In genomic region chr1:24526045-24526444, GRCh38 we compare ENCODE assay signal across 25 cellular contexts. TPM values are rescaled to one million over a fixed set of nuclear protein-coding genes. Genes with fewer than 3 reads are reported as not detected.
A peak's percentile ranks its signal among the peaks of the same experiment; 100 is the strongest.
DNase-seq lines count a peak whose midpoint lies in the region; ATAC-seq, FAIRE-seq and TF ChIP-seq lines count a peak whose summit lies in the region.
"Had no signal": no experiment of that assay in that cellular context is flagged by ENCODE, and none has a peak within 500 bp of the region (broad histone marks: within the 10 kb centered on the region; RNA-seq: fewer than 3 reads in every experiment).

No MANE protein-coding gene starts in this region.

- H3K4me2 ChIP-seq in DOHH2 (ENCODE audit: low read length), result peak overlapping the region; percentile 56
- H3K4me2 ChIP-seq: BLaER1 treated with 17β-estradiol and CSF1 and Interleukin-3, amounts not matched to agents 10 nM and 100 nM; PC-9 had no signal

- 0 out of 2 replicates have a peak, but pooled peaks cover under 1% of the 10 kb centered on the region for H3K36me3 ChIP-seq in DOHH2 (ENCODE audit: control insufficient read depth, low read length)
- H3K36me3 ChIP-seq: MG63, SJCRH30 had no signal

- no peaks in the 10 kb centered on the region for H3K9me3 ChIP-seq in CD4-positive, alpha-beta T cell (ENCODE audit: control insufficient read depth, low read length)
- H3K9me3 ChIP-seq in DOHH2 (ENCODE audit: control insufficient read depth, insufficient read depth, low read length), result no peaks in the 10 kb centered on the region
- H3K9me3 ChIP-seq: BLaER1 treated with 17β-estradiol and CSF1 and Interleukin-3, amounts not matched to agents 10 nM and 100 nM; MG63; SJCRH30 had no signal

- H3K4me1 ChIP-seq in DOHH2 (ENCODE audit: control insufficient read depth, low read length), result peaks cover 60% of the 10 kb centered on the region
- H3K4me1 ChIP-seq: BLaER1 treated with 17β-estradiol and CSF1 and Interleukin-3, amounts not matched to agents 10 nM and 100 nM had no signal

- TF ChIP-seq POLR2A in GM12892 (IDR thresholded peaks at IDR 0.05; ENCODE audit: low read depth, low read length), result no peak

- CTCF ChIA-PET in activated naive CD4-positive, alpha-beta T cell treated with anti-CD3 and anti-CD28 coated beads for 36 hours (lab: Charles Lee), result interaction anchor here (0.7 to 4.3 kb wide), 21 partner anchors 10 to 327 kb away, joined by 3 to 30 read pairs (median 6); partner anchors contain the start of genes NIPAL3, RCAN3 and STPG1
- CTCF ChIA-PET in CD4-positive, alpha-beta T cell (lab: Charles Lee), result interaction anchor here (0.9 to 2.7 kb wide), 10 partner anchors 8 to 327 kb away, joined by 3 to 21 read pairs (median 8); partner anchors contain the start of genes NIPAL3 and RCAN3

- H3F3A ChIP-seq in DOHH2 (ENCODE audit: control insufficient read depth, insufficient read depth), result peaks cover 12% of the 10 kb centered on the region

- peaks cover 7% of the 10 kb centered on the region for H3K36me3 Mint-ChIP-seq in activated naive CD4-positive, alpha-beta T cell treated with anti-CD3 and anti-CD28 coated beads for 36 hours (ENCODE audit: low read depth)
- H3K36me3 Mint-ChIP-seq in CD4-positive, alpha-beta T cell (ENCODE audit: low read depth), result peaks cover 79% of the 10 kb centered on the region
- H3K36me3 Mint-ChIP-seq in activated naive CD4-positive, alpha-beta T cell treated with anti-CD3 and anti-CD28 coated beads, Interleukin-2, amount 50 U/mL, for 72 hours, result peaks cover 11% of the 10 kb centered on the region in 2 donors

- no peaks in the 10 kb centered on the region for H3K9me3 Mint-ChIP-seq in activated naive CD4-positive, alpha-beta T cell treated with anti-CD3 and anti-CD28 coated beads for 36 hours
- no peaks in the 10 kb centered on the region for H3K9me3 Mint-ChIP-seq in CD4-positive, alpha-beta T cell
- H3K9me3 Mint-ChIP-seq in activated naive CD4-positive, alpha-beta T cell treated with anti-CD3 and anti-CD28 coated beads, Interleukin-2, amount 50 U/mL, for 72 hours, result no peaks in the 10 kb centered on the region
- H3K9me3 Mint-ChIP-seq: IgD-negative memory B cell had no signal

- H4K20me1 ChIP-seq in DOHH2 (ENCODE audit: control insufficient read depth, insufficient read depth, low read depth, low read length), result no peaks in the 10 kb centered on the region
- H4K20me1 ChIP-seq: BLaER1 treated with 17β-estradiol and CSF1 and Interleukin-3, amounts not matched to agents 10 nM and 100 nM had no signal

- H3K27ac ChIP-seq in CD4-positive, alpha-beta T cell (ENCODE audit: low read depth, low read length), result no peak overlapping the region
- no peak overlapping the region for H3K27ac ChIP-seq in DOHH2 (ENCODE audit: low read depth, low read length)
- H3K27ac ChIP-seq: BLaER1 treated with 17β-estradiol and CSF1 and Interleukin-3, amounts not matched to agents 10 nM and 100 nM; PC-9; SJCRH30 had no signal

- no peak for ATAC-seq in CD4-positive, alpha-beta T cell (ENCODE audit: poor library complexity)
- no peak for ATAC-seq in activated naive CD4-positive, alpha-beta T cell treated with anti-CD3 and anti-CD28 coated beads, Interleukin-2, amount 50 U/mL, for 72 hours
- no peak for ATAC-seq in HG03175 (IDR thresholded peaks at IDR 0.05; ENCODE audit: unreplicated experiment)

- peak overlapping the region; percentile 45; the same call in 1 of the 2 replicates for H3K4me3 ChIP-seq in DOHH2 (ENCODE audit: low read length)
- H3K4me3 ChIP-seq: BLaER1 treated with 17β-estradiol and CSF1 and Interleukin-3, amounts not matched to agents 10 nM and 100 nM; MG63; PC-9; SJCRH30 had no signal

- intact Hi-C loops in activated naive CD4-positive, alpha-beta T cell treated with anti-CD3 and anti-CD28 coated beads for 36 hours (cut with micrococcal nuclease), result loop anchor here (2.0 kb wide), 1 partner anchor 19 kb away; no protein-coding TSS in a partner anchor
- intact Hi-C loops in CD4-positive, alpha-beta T cell (cut with DNase I, micrococcal nuclease), result loop anchor here (2.0 to 5.0 kb wide), 2 partner anchors 109 to 111 kb away; partner anchors contain the start of gene NIPAL3 (in 2 of the 2)

- no peak overlapping the region for H3K4me3 Mint-ChIP-seq in activated naive CD4-positive, alpha-beta T cell treated with anti-CD3 and anti-CD28 coated beads for 36 hours
- H3K4me3 Mint-ChIP-seq in CD4-positive, alpha-beta T cell, result no peak overlapping the region
- H3K4me3 Mint-ChIP-seq: IgD-negative memory B cell had no signal

- TF ChIP-seq CTCF in CD4-positive, alpha-beta T cell (IDR thresholded peaks at IDR 0.05), result no peak
- no peak for TF ChIP-seq CTCF in DOHH2 (IDR thresholded peaks at IDR 0.05; ENCODE audit: low read depth, low read length, poor library complexity, severe bottlenecking)

- peak overlapping the region; percentile 61 for H3K27ac Mint-ChIP-seq in activated naive CD4-positive, alpha-beta T cell treated with anti-CD3 and anti-CD28 coated beads for 36 hours
- peak overlapping the region; percentile 76 for H3K27ac Mint-ChIP-seq in CD4-positive, alpha-beta T cell
- peak overlapping the region; percentile 2 to 45 for H3K27ac Mint-ChIP-seq in activated naive CD4-positive, alpha-beta T cell treated with anti-CD3 and anti-CD28 coated beads, Interleukin-2, amount 50 U/mL, for 72 hours
- H3K27ac Mint-ChIP-seq: IgD-negative memory B cell had no signal

- no peaks in the 10 kb centered on the region for H3K9me2 ChIP-seq in DOHH2 (replicated peaks; ENCODE audit: control insufficient read depth, low read length)

- no peak for DNase-seq in activated naive CD4-positive, alpha-beta T cell treated with anti-CD3 and anti-CD28 coated beads for 36 hours
- DNase-seq in activated naive CD4-positive, alpha-beta T cell (lab: John Stamatoyannopoulos, UW), result no peak
- no peak for DNase-seq in CD4-positive, alpha-beta T cell
- DNase-seq in activated naive CD4-positive, alpha-beta T cell treated with anti-CD3 and anti-CD28 coated beads, Interleukin-2, amount 50 U/mL, for 72 hours (ENCODE audit: low spot score in 2 of 2), result no peak
- DNase-seq in GM12892 (ENCODE audit: insufficient read length), result no peak
- no peak for DNase-seq in NCI-H2171 (lab: John Stamatoyannopoulos, UW)
- DNase-seq: COR-L47, DMS 273 treated with DMSO at 0.1 percent for 48 hours, DND-41, H7, Kasumi-1, MG63, NCI-H1092, NCI-H1436 treated with DMSO at 0.1 percent for 48 hours, NCI-H2029, NCI-H526, PC-9, SJCRH30 had no signal

- FAIRE-seq in GM12892 (lab: Jason Lieb, UNC), result no peak
- FAIRE-seq: G401.6, HTR-8/SVneo had no signal

- POLR2A ChIA-PET in CD4-positive, alpha-beta T cell (lab: Charles Lee), result interaction anchor here (0.7 to 4.9 kb wide), 13 partner anchors 9 to 336 kb away, joined by 3 to 42 read pairs (median 6); partner anchors contain the start of genes NIPAL3 and RCAN3

- peaks cover 69% of the 10 kb centered on the region for H3K4me1 Mint-ChIP-seq in activated naive CD4-positive, alpha-beta T cell treated with anti-CD3 and anti-CD28 coated beads for 36 hours (ENCODE audit: low read depth)
- peaks cover 74% of the 10 kb centered on the region for H3K4me1 Mint-ChIP-seq in CD4-positive, alpha-beta T cell (ENCODE audit: low read depth)

- H3K27me3 Mint-ChIP-seq in activated naive CD4-positive, alpha-beta T cell treated with anti-CD3 and anti-CD28 coated beads for 36 hours (ENCODE audit: low read depth), result no peaks in the 10 kb centered on the region
- H3K27me3 Mint-ChIP-seq in CD4-positive, alpha-beta T cell, result no peaks in the 10 kb centered on the region
- H3K27me3 Mint-ChIP-seq: IgD-negative memory B cell had no signal

- no peaks in the 10 kb centered on the region for H3K27me3 ChIP-seq in CD4-positive, alpha-beta T cell (ENCODE audit: control insufficient read depth, insufficient read depth, low read length)
- H3K27me3 ChIP-seq in DOHH2 (ENCODE audit: control insufficient read depth, low read length), result no peaks in the 10 kb centered on the region
- H3K27me3 ChIP-seq: BLaER1 treated with 17β-estradiol and CSF1 and Interleukin-3, amounts not matched to agents 10 nM and 100 nM; MG63 had no signal

- no peaks in the 10 kb centered on the region; the same call in 1 of the 2 replicates for H3K79me2 ChIP-seq in DOHH2 (ENCODE audit: control insufficient read depth, low read length)

RNA-seq across cellular contexts. Expression of gene RCAN3, which starts 23.4 kb away (rescaled TPM):
- total RNA-seq in activated naive CD4-positive, alpha-beta T cell treated with anti-CD3 and anti-CD28 coated beads for 36 hours, result 10 to 100 TPM; 70.8 to 71.9 TPM
- 100 to 1,000 TPM; 185 to 191 TPM for total RNA-seq in CD4-positive, alpha-beta T cell
- total RNA-seq in activated naive CD4-positive, alpha-beta T cell treated with anti-CD3 and anti-CD28 coated beads, Interleukin-2, amount 50 U/mL, for 72 hours, result 10 to 100 TPM; 43.6 to 51.8 TPM
- 0.83 TPM for polyA plus RNA-seq in GM12892 (2012; ENCODE audit: missing spikeins)

RNA-seq across cellular contexts. Expression of gene NCMAP, which starts 29.8 kb away (rescaled TPM):
- total RNA-seq in activated naive CD4-positive, alpha-beta T cell treated with anti-CD3 and anti-CD28 coated beads for 36 hours, result under 1 TPM; 0.20 to 0.31 TPM
- not detected for total RNA-seq in CD4-positive, alpha-beta T cell
- total RNA-seq in activated naive CD4-positive, alpha-beta T cell treated with anti-CD3 and anti-CD28 coated beads, Interleukin-2, amount 50 U/mL, for 72 hours, result under 1 TPM; 0.05 to 0.14 TPM
- not detected for polyA plus RNA-seq in GM12892 (2012; ENCODE audit: missing spikeins)
- total RNA-seq: A673, SJCRH30 had no signal
- polyA plus RNA-seq: IgD-negative memory B cell had no signal

Comparison
In these comparisons a context has a peak if more than half of its experiments do, and no peak if none do; other contexts are left out.
1. H3K27ac Mint-ChIP-seq: peak in every context shown above with its lines; median percentile 76 in CD4-positive, alpha-beta T cell; 61 in activated naive CD4-positive, alpha-beta T cell treated with anti-CD3 and anti-CD28 coated beads for 36 hours; 24 in activated naive CD4-positive, alpha-beta T cell treated with anti-CD3 and anti-CD28 coated beads, Interleukin-2, amount 50 U/mL, for 72 hours.